Comparison of ENCODE assay signal across 22 cellular contexts in the genomic region with DNA sequence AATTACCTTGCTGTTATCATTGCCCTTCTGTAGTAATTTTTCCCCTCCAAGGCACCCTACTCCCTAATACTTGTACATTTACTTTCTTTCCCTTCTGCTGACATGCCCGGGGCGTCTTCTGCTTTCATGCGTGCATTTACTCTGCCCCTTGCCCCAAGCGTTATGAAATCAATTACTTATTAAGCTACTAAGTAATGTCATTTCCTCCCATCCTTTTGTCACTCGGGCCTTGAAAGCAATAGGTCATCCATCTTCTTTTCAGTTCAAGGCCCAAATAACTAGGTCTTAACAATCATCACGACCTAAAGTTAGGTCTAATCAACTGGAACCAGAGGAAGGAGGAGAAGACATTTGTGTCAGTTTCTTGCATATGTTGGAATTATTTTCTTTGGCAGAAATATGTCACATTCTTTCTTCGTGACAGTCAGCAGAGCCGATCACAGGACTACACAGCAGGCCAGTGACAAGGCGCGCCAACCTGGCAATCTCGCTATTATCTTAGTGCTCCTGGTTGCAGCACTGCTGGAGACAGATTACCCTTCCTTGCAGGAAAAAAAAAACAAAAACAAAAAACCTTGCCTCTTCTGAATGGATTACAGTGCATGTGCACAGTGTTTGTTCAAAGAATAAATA.
DNase-seq lines count a peak whose midpoint lies in the region; ATAC-seq and TF ChIP-seq lines count a peak whose summit lies in the region.
"Had no signal": no experiment of that assay in that cellular context is flagged by ENCODE, and none has a peak within 500 bp of the region (broad histone marks: within the 10 kb centered on the region; RNA-seq: fewer than 3 reads in every experiment).

No MANE protein-coding gene starts in this region.

- no peak for ATAC-seq in GM18867 (IDR thresholded peaks at IDR 0.05; ENCODE audit: unreplicated experiment)
- ATAC-seq in HG02840 (IDR thresholded peaks at IDR 0.05; ENCODE audit: low FRiP score, unreplicated experiment) = no peak
- ATAC-seq: right cardiac atrium, Right ventricle myocardium inferior had no signal

- intact Hi-C loops in Calu3 (cut with micrococcal nuclease; ENCODE audit: unreplicated experiment) = loop anchor here (1.0 kb wide), 1 partner anchor 38 kb away; no protein-coding TSS in a partner anchor

- H3K4me3 ChIP-seq in NB4 (ENCODE audit: low read depth, low read length) = no peak overlapping the region
- H3K4me3 ChIP-seq in epithelial cell of proximal tubule (ENCODE audit: low read depth, low read length) = no peak overlapping the region
- H3K4me3 ChIP-seq: ascending aorta, tibial nerve had no signal

- H3K36me3 Mint-ChIP-seq in Calu3 (ENCODE audit: insufficient read depth, unreplicated experiment) = no peaks in the 10 kb centered on the region
- H3K36me3 Mint-ChIP-seq in mesothelial cell of epicardium = peaks cover 3% of the 10 kb centered on the region
- H3K36me3 Mint-ChIP-seq: activated naive CD4-positive, alpha-beta T cell treated with anti-CD3 and anti-CD28 coated beads, Interleukin-2, amount 10 ng/mL, durations not matched to agents 7 days and 5 days; CD4-positive, alpha-beta memory T cell had no signal

- DNase-seq in Calu3 (peak; percentile 12), NB4 (ENCODE audit: low read depth) (peak; percentile 69), epithelial cell of proximal tubule (ENCODE audit: low read depth) (peak; percentile 53), mesothelial cell of epicardium (ENCODE audit: low spot score in 2 of 2, unreplicated experiment in 2 of 2) (no peak), HPDE6-E6E7 (ENCODE audit: extremely low spot score) (no peak), NCI-H1092 (lab: John Stamatoyannopoulos, UW) (no peak)
- DNase-seq: activated CD4-positive, alpha-beta T cell treated with anti-CD3 and anti-CD28 coated beads, Interleukin-2, amount 50 U/mL, for 48 hours; activated naive CD4-positive, alpha-beta T cell treated with anti-CD3 and anti-CD28 coated beads, Interleukin-2, amount 10 ng/mL, durations not matched to agents 7 days and 5 days; activated T-cell treated with anti-CD3 and anti-CD28 coated beads, Interleukin-2, amount 50 U/mL, for 1 hour; CD4-positive, alpha-beta memory T cell; DND-41; endodermal cell; NCI-H1694 treated with DMSO at 0.1 percent for 48 hours; NCI-H446 treated with DMSO at 0.1 percent for 48 hours; stimulated activated naive CD4-positive, alpha-beta T cell had no signal

- H3K4me1 Mint-ChIP-seq in Calu3 (ENCODE audit: low read depth, unreplicated experiment) (peaks cover 37% of the 10 kb centered on the region), mesothelial cell of epicardium (peaks cover 38% of the 10 kb centered on the region)

- H3K4me3 Mint-ChIP-seq in Calu3 (ENCODE audit: low read depth, unreplicated experiment) = peak overlapping the region; percentile 42
- no peak overlapping the region for H3K4me3 Mint-ChIP-seq in mesothelial cell of epicardium
- H3K4me3 Mint-ChIP-seq: activated naive CD4-positive, alpha-beta T cell treated with anti-CD3 and anti-CD28 coated beads, Interleukin-2, amount 10 ng/mL, durations not matched to agents 7 days and 5 days; endodermal cell; T-helper 1 cell treated with Interleukin-12 subunit alpha and Interleukin-12 subunit beta and Interleukin-4 antibody, amounts not matched to agents 30 μg/mL and 1 μg/mL, for 36 hours had no signal

- peak overlapping the region; percentile 90 for H3K27ac Mint-ChIP-seq in Calu3 (ENCODE audit: unreplicated experiment)
- peak overlapping the region; percentile 40 for H3K27ac Mint-ChIP-seq in mesothelial cell of epicardium
- H3K27ac Mint-ChIP-seq: activated naive CD4-positive, alpha-beta T cell treated with anti-CD3 and anti-CD28 coated beads, Interleukin-2, amount 10 ng/mL, durations not matched to agents 7 days and 5 days; CD4-positive, alpha-beta memory T cell; endodermal cell; T-helper 1 cell treated with Interleukin-12 subunit alpha and Interleukin-12 subunit beta and Interleukin-4 antibody, amounts not matched to agents 30 μg/mL and 1 μg/mL, for 36 hours had no signal

- no peak for TF ChIP-seq POLR2A in NB4 (IDR thresholded peaks at IDR 0.05; ENCODE audit: extremely low read depth, insufficient read length)

- peaks cover 2% of the 10 kb centered on the region for H3K9me3 Mint-ChIP-seq in Calu3 (ENCODE audit: low read depth, unreplicated experiment)
- H3K9me3 Mint-ChIP-seq in mesothelial cell of epicardium = peaks cover 15% of the 10 kb centered on the region
- H3K9me3 Mint-ChIP-seq: activated naive CD4-positive, alpha-beta T cell treated with anti-CD3 and anti-CD28 coated beads, Interleukin-2, amount 10 ng/mL, durations not matched to agents 7 days and 5 days; CD4-positive, alpha-beta memory T cell; endodermal cell; T-helper 1 cell treated with Interleukin-12 subunit alpha and Interleukin-12 subunit beta and Interleukin-4 antibody, amounts not matched to agents 30 μg/mL and 1 μg/mL, for 36 hours had no signal

- BruUV-seq in Calu3 (replicated peaks; lab: Mats Ljungman, UMichigan) = no TSS peak

- no peaks in the 10 kb centered on the region for H3K27me3 Mint-ChIP-seq in Calu3 (ENCODE audit: unreplicated experiment)
- no peaks in the 10 kb centered on the region for H3K27me3 Mint-ChIP-seq in mesothelial cell of epicardium (ENCODE audit: low read depth)
- H3K27me3 Mint-ChIP-seq: CD4-positive, alpha-beta memory T cell had no signal

- TF ChIP-seq CTCF in Calu3 (IDR thresholded peaks at IDR 0.05; ENCODE audit: unreplicated experiment) (no peak), NB4 (IDR thresholded peaks at IDR 0.05; ENCODE audit: low read depth, low read length) (no peak), epithelial cell of proximal tubule (conservative IDR thresholded peaks at IDR 0.05; ENCODE audit: low read depth, low read length) (no peak), mesothelial cell of epicardium (IDR thresholded peaks at IDR 0.05; ENCODE audit: unreplicated experiment) (no peak)

- CTCF ChIA-PET in Calu3 (lab: Charles Lee) = no interaction called here

Comparison
In these comparisons a context has a peak if more than half of its experiments do, and no peak if none do; other contexts are left out.
1. DNase-seq: peak in Calu3 (single experiment), NB4 (single experiment) and epithelial cell of proximal tubule (single experiment); none in mesothelial cell of epicardium (0 of 2), HPDE6-E6E7 (single experiment) and NCI-H1092 (single experiment).